13 cellular contexts compared by ENCODE assay signal in genomic region chr16:57799619-57800212, GRCh38. TPM values are rescaled to one million over a fixed set of nuclear protein-coding genes. Genes with fewer than 3 reads are reported as not detected.
DNase-seq lines count a peak whose midpoint lies in the region; ATAC-seq, FAIRE-seq and TF ChIP-seq lines count a peak whose summit lies in the region.
"Had no signal": no experiment of that assay in that cellular context is flagged by ENCODE, and none has a peak within 500 bp of the region (broad histone marks: within the 10 kb centered on the region; RNA-seq: fewer than 3 reads in every experiment).

No MANE protein-coding gene starts in this region.

- no peaks in the 10 kb centered on the region for H4K20me1 ChIP-seq in PC-9 (ENCODE audit: insufficient read depth)

- intact Hi-C loops in PC-9 (cut with micrococcal nuclease; ENCODE audit: unreplicated experiment) (loop anchor here (2.0 kb wide), 1 partner anchor 95 kb away; no protein-coding TSS in a partner anchor), kidney (cut with DNase I) (no loop called here), stomach (cut with DNase I; ENCODE audit: low total_unique reads) (loop anchor here (10.0 kb wide), 1 partner anchor 65 kb away; no protein-coding TSS in a partner anchor)

- ATAC-seq in HG03457 (IDR thresholded peaks at IDR 0.05; ENCODE audit: unreplicated experiment) (no peak), HG02981 (IDR thresholded peaks at IDR 0.05; ENCODE audit: unreplicated experiment) (no peak)

- CTCF ChIA-PET in activated CD4-positive, alpha-beta T cell treated with anti-CD3 and anti-CD28 coated beads, Interleukin-2, amount 10 ng/mL, durations not matched to agents 7 days and 5 days (lab: Charles Lee): interaction anchor here (0.7 to 1.1 kb wide), 4 partner anchors 9 to 223 kb away, joined by 3 read pairs; no protein-coding TSS in a partner anchor
- CTCF ChIA-PET in PC-9 (lab: Charles Lee): no interaction called here

- peaks cover 52% of the 10 kb centered on the region for H3F3A ChIP-seq in PC-9 (ENCODE audit: insufficient read depth, low read depth)

- H3K9ac ChIP-seq in kidney (ENCODE audit: low read length in 2 of 2): peak overlapping the region in 1 of 2 donors; percentile 26

- H3K4me3 ChIP-seq in PC-9: peak overlapping the region; percentile 17; the same call in 1 of the 2 replicates
- H3K4me3 ChIP-seq in kidney (ENCODE audit: low read length in 2 of 2): peak overlapping the region; percentile 43 to 84
- peak overlapping the region in 3 of 4 donors; percentile 40 to 62 (median 53) for H3K4me3 ChIP-seq in stomach

- POLR2A ChIA-PET in activated CD4-positive, alpha-beta T cell treated with anti-CD3 and anti-CD28 coated beads, Interleukin-2, amount 10 ng/mL, durations not matched to agents 7 days and 5 days (lab: Charles Lee): no interaction called here
- POLR2A ChIA-PET in PC-9 (lab: Charles Lee; ENCODE audit: unreplicated experiment): no interaction called here

- peaks cover 48% of the 10 kb centered on the region for H3K79me2 ChIP-seq in PC-9 (ENCODE audit: low read depth)

- H3K9me2 ChIP-seq in PC-9 (ENCODE audit: insufficient read depth): no peaks in the 10 kb centered on the region

- no peak for TF ChIP-seq POLR2A in stomach (IDR thresholded peaks at IDR 0.05)

- H3K27ac Mint-ChIP-seq in activated CD4-positive, alpha-beta T cell treated with anti-CD3 and anti-CD28 coated beads, Interleukin-2, amount 10 ng/mL, durations not matched to agents 7 days and 5 days: peak overlapping the region; percentile 51
- H3K27ac Mint-ChIP-seq: activated naive CD4-positive, alpha-beta T cell treated with anti-CD3 and anti-CD28 coated beads, Interleukin-2, amount 10 ng/mL, durations not matched to agents 7 days and 5 days had no signal

- no peaks in the 10 kb centered on the region for H3K9me3 Mint-ChIP-seq in activated CD4-positive, alpha-beta T cell treated with anti-CD3 and anti-CD28 coated beads, Interleukin-2, amount 10 ng/mL, durations not matched to agents 7 days and 5 days
- H3K9me3 Mint-ChIP-seq: activated naive CD4-positive, alpha-beta T cell treated with anti-CD3 and anti-CD28 coated beads, Interleukin-2, amount 10 ng/mL, durations not matched to agents 7 days and 5 days had no signal

- no peak overlapping the region for H3K4me3 Mint-ChIP-seq in activated CD4-positive, alpha-beta T cell treated with anti-CD3 and anti-CD28 coated beads, Interleukin-2, amount 10 ng/mL, durations not matched to agents 7 days and 5 days
- H3K4me3 Mint-ChIP-seq: activated naive CD4-positive, alpha-beta T cell treated with anti-CD3 and anti-CD28 coated beads, Interleukin-2, amount 10 ng/mL, durations not matched to agents 7 days and 5 days had no signal

- TF ChIP-seq CTCF in PC-9 (conservative IDR thresholded peaks at IDR 0.05) (no peak), kidney (IDR thresholded peaks at IDR 0.05; ENCODE audit: borderline replicate concordance, extremely low read depth, insufficient read depth) (no peak), stomach (IDR thresholded peaks at IDR 0.05) (no peak)

- no peak for FAIRE-seq in kidney (lab: Jason Lieb, UNC)
- FAIRE-seq: GM18507 had no signal

- H2AFZ ChIP-seq in PC-9: no peak overlapping the region

- H3K4me1 ChIP-seq in PC-9 (replicated peaks; ENCODE audit: insufficient read depth) (peaks cover 68% of the 10 kb centered on the region), kidney (ENCODE audit: control insufficient read depth in 1 of 2, insufficient read depth in 1 of 2, low read depth in 1 of 2, low read length in 2 of 2) (peaks cover 42 to 67% of the 10 kb centered on the region in 2 donors), stomach (peaks cover 64 to 88% (median 81%) of the 10 kb centered on the region in 4 donors)

- no peak for TF ChIP-seq EP300 in stomach (IDR thresholded peaks at IDR 0.05)

- H3K27ac ChIP-seq in PC-9 (no peak overlapping the region), kidney (ENCODE audit: low read depth in 2 of 2, low read length in 2 of 2) (peak overlapping the region; percentile 95 to 97), stomach (peak overlapping the region; percentile 82 to 89 (median 88))
- H3K27ac ChIP-seq: C4-2B had no signal

- 24 to 39% (median 37%) methylated on average over 4 to 5 of the region's 5 CpGs for WGBS in stomach, 5 donors

- no peak for DNase-seq in activated CD4-positive, alpha-beta T cell treated with anti-CD3 and anti-CD28 coated beads, Interleukin-2, amount 10 ng/mL, durations not matched to agents 7 days and 5 days
- DNase-seq in activated CD4-positive, alpha-beta T cell treated with anti-CD3 and anti-CD28 coated beads for 48 hours: no peak
- DNase-seq in PC-9 (peak in 1 of 2 experiments; percentile 36), kidney (peak; percentile 47), stomach (no peak)
- no peak for DNase-seq in activated CD4-positive, alpha-beta T cell treated with anti-CD3 and anti-CD28 coated beads for 1 hour
- DNase-seq: activated naive CD4-positive, alpha-beta T cell treated with anti-CD3 and anti-CD28 coated beads, Interleukin-2, amount 10 ng/mL, durations not matched to agents 7 days and 5 days; erythroblast; NCI-H2081 treated with DMSO at 0.1 percent for 48 hours had no signal

- H3K36me3 ChIP-seq in PC-9 (ENCODE audit: low read depth) (peaks cover 9% of the 10 kb centered on the region), kidney (ENCODE audit: control insufficient read depth in 1 of 2, insufficient read depth in 2 of 2, low read length in 2 of 2) (peaks cover 0 to 6% of the 10 kb centered on the region in 2 donors), stomach (peaks cover 0 to 24% (median 15%) of the 10 kb centered on the region in 4 donors)

- H3K9me3 ChIP-seq in PC-9 (ENCODE audit: insufficient read depth, low read depth) (no peaks in the 10 kb centered on the region), kidney (ENCODE audit: control insufficient read depth in 1 of 2, low read length in 2 of 2) (no peaks in the 10 kb centered on the region), stomach (no peaks in the 10 kb centered on the region)

- no peaks in the 10 kb centered on the region for H3K27me3 ChIP-seq in PC-9 (ENCODE audit: insufficient read depth, low read depth)
- H3K27me3 ChIP-seq in stomach: no peaks in the 10 kb centered on the region

- H3K4me2 ChIP-seq in PC-9: peak overlapping the region; percentile 100

- H3K4me1 Mint-ChIP-seq in activated CD4-positive, alpha-beta T cell treated with anti-CD3 and anti-CD28 coated beads, Interleukin-2, amount 10 ng/mL, durations not matched to agents 7 days and 5 days: peaks cover 25% of the 10 kb centered on the region

- H3K36me3 Mint-ChIP-seq in activated CD4-positive, alpha-beta T cell treated with anti-CD3 and anti-CD28 coated beads, Interleukin-2, amount 10 ng/mL, durations not matched to agents 7 days and 5 days (ENCODE audit: low read depth): no peaks in the 10 kb centered on the region

- no TSS peak for BruUV-seq in PC-9 (replicated peaks; lab: Mats Ljungman, UMichigan)

- H3K27me3 Mint-ChIP-seq in activated CD4-positive, alpha-beta T cell treated with anti-CD3 and anti-CD28 coated beads, Interleukin-2, amount 10 ng/mL, durations not matched to agents 7 days and 5 days: peaks cover 42% of the 10 kb centered on the region

RNA-seq across cellular contexts. Expression of gene KIFC3, which starts 2.6 kb away (rescaled TPM):
- not detected for total RNA-seq in activated CD4-positive, alpha-beta T cell treated with anti-CD3 and anti-CD28 coated beads, Interleukin-2, amount 10 ng/mL, durations not matched to agents 7 days and 5 days
- 52.5 and 65.5 TPM in 2 replicates for total RNA-seq in PC-9 (2021)
- total RNA-seq in kidney: 109 TPM
- 74.9 TPM for polyA plus RNA-seq in kidney (ENCODE audit: insufficient read depth, low read depth, low replicate concordance)
- total RNA-seq in stomach: 100 to 1,000 TPM in 1 of 5 donors, 10 to 100 TPM in 3, 1 to 10 TPM in 1; 2.3 to 249 (median 40.0) TPM
- 10 to 100 TPM; 21.1 to 46.6 (median 22.1) TPM for polyA plus RNA-seq in stomach
